9 cellular contexts compared by ENCODE assay signal in genomic region chr1:161389158-161389557, GRCh38. TPM values are rescaled to one million over a fixed set of nuclear protein-coding genes. Genes with fewer than 3 reads are reported as not detected.
DNase-seq lines count a peak whose midpoint lies in the region; ATAC-seq, FAIRE-seq and TF ChIP-seq lines count a peak whose summit lies in the region.
"Not testable (repeated sequence)": the region's sequence is repeated elsewhere in the genome, so short reads cannot be mapped to it uniquely, and the experiment has no call there.
"Had no signal": no experiment of that assay in that cellular context is flagged by ENCODE, and none has a peak within 500 bp of the region (broad histone marks: within the 10 kb centered on the region; RNA-seq: fewer than 3 reads in every experiment).

No MANE protein-coding gene starts in this region.

- peak overlapping the region; percentile 96 for H3K4me2 ChIP-seq in GM23338

- H3F3A ChIP-seq in GM23338 (replicated peaks; ENCODE audit: low read depth): not testable (repeated sequence)

- H3K9me2 ChIP-seq in GM23338 (ENCODE audit: insufficient read depth): not testable (repeated sequence)

- not testable (repeated sequence) for H3K79me2 ChIP-seq in GM23338 (replicated peaks; ENCODE audit: insufficient read depth)

- not testable (repeated sequence) for H3K36me3 ChIP-seq in GM23338 (ENCODE audit: insufficient read depth); right atrium auricular region; small intestine (ENCODE audit: control insufficient read depth in 2 of 2, insufficient read depth in 2 of 2, low read length in 2 of 2)

- H3K27ac ChIP-seq in 22Rv1 (peak overlapping the region; percentile 72), RWPE1 (peak overlapping the region; percentile 92), dorsolateral prefrontal cortex (peak overlapping the region; percentile 58 to 99 (median 94)), right atrium auricular region (peak overlapping the region; percentile 89 to 94), small intestine (ENCODE audit: low read depth in 1 of 2, low read length in 1 of 2) (peak overlapping the region; percentile 90 to 99)
- not testable (repeated sequence) for H3K27ac ChIP-seq in GM23338 (ENCODE audit: low read depth)

- not testable (repeated sequence) for H3K27me3 ChIP-seq in GM23338 (ENCODE audit: insufficient read depth); dorsolateral prefrontal cortex; right atrium auricular region; small intestine (ENCODE audit: control insufficient read depth in 2 of 2, insufficient read depth in 2 of 2, low read length in 2 of 2)

- CTCF ChIA-PET in RWPE1 (lab: Yijun Ruan, JAX): interaction anchor here (1.2 kb wide), 1 partner anchor 392 kb away, joined by 3 read pairs; no protein-coding TSS in a partner anchor
- CTCF ChIA-PET in activated naive CD4-positive, alpha-beta T cell treated with anti-CD3 and anti-CD28 coated beads, Interleukin-2, amount 10 ng/mL, durations not matched to agents 7 days and 5 days (lab: Charles Lee): interaction anchor here (0.7 to 2.0 kb wide), 2 partner anchors 163 to 203 kb away, joined by 4 to 10 read pairs; partner anchors contain the start of gene TOMM40L

- H3K4me3 Mint-ChIP-seq in GM23338 (peak overlapping the region; percentile 93), naive B cell (peak overlapping the region; percentile 85 to 98 (median 92))
- H3K4me3 Mint-ChIP-seq in activated naive CD4-positive, alpha-beta T cell treated with anti-CD3 and anti-CD28 coated beads, Interleukin-2, amount 10 ng/mL, durations not matched to agents 7 days and 5 days: peak overlapping the region; percentile 89

- not testable (repeated sequence) for ATAC-seq in GM23338; naive B cell (ENCODE audit: low read depth in 2 of 2)

- not testable (repeated sequence) for FAIRE-seq in small intestine (lab: Jason Lieb, UNC)

- H3K9me3 Mint-ChIP-seq in GM23338; activated naive CD4-positive, alpha-beta T cell treated with anti-CD3 and anti-CD28 coated beads, Interleukin-2, amount 10 ng/mL, durations not matched to agents 7 days and 5 days; naive B cell: not testable (repeated sequence)

- H3K4me1 ChIP-seq in GM23338 (ENCODE audit: insufficient read depth); small intestine (ENCODE audit: control insufficient read depth in 2 of 2, insufficient read depth in 1 of 2, low read depth in 1 of 2, low read length in 1 of 2): not testable (repeated sequence)
- H3K4me1 ChIP-seq in right atrium auricular region: peaks cover 0 to 11% of the 10 kb centered on the region in 2 donors

- 70 to 76% (median 71%) methylated on average over 16 of the region's 16 CpGs for WGBS in small intestine, 3 donors

- DNase-seq in GM23338 (ENCODE audit: low spot score); RWPE1 (ENCODE audit: low spot score); activated naive CD4-positive, alpha-beta T cell treated with anti-CD3 and anti-CD28 coated beads, Interleukin-2, amount 10 ng/mL, durations not matched to agents 7 days and 5 days; dorsolateral prefrontal cortex; right atrium auricular region (ENCODE audit: low spot score); small intestine: not testable (repeated sequence)
- peak; percentile 11 for DNase-seq in naive B cell

- peak overlapping the region; percentile 100 for H2AFZ ChIP-seq in GM23338

- not testable (repeated sequence) for H3K36me3 Mint-ChIP-seq in GM23338 (ENCODE audit: low read depth); activated naive CD4-positive, alpha-beta T cell treated with anti-CD3 and anti-CD28 coated beads, Interleukin-2, amount 10 ng/mL, durations not matched to agents 7 days and 5 days; naive B cell

- peak overlapping the region; percentile 89 for H3K4me3 ChIP-seq in GM23338
- H3K4me3 ChIP-seq in dorsolateral prefrontal cortex: peak overlapping the region; percentile 41 to 93 (median 75)
- peak overlapping the region; percentile 44 to 65 for H3K4me3 ChIP-seq in right atrium auricular region
- H3K4me3 ChIP-seq in small intestine (ENCODE audit: low read depth in 1 of 2, low read length in 2 of 2): not testable (repeated sequence)

- not testable (repeated sequence) for H3K27me3 Mint-ChIP-seq in GM23338 (ENCODE audit: insufficient read depth, low read depth, poor library complexity); activated naive CD4-positive, alpha-beta T cell treated with anti-CD3 and anti-CD28 coated beads, Interleukin-2, amount 10 ng/mL, durations not matched to agents 7 days and 5 days; naive B cell

- peak overlapping the region; percentile 95; the same call in 1 of the 2 replicates for H3K27ac Mint-ChIP-seq in GM23338
- peak overlapping the region; percentile 95 for H3K27ac Mint-ChIP-seq in activated naive CD4-positive, alpha-beta T cell treated with anti-CD3 and anti-CD28 coated beads, Interleukin-2, amount 10 ng/mL, durations not matched to agents 7 days and 5 days
- peak overlapping the region; percentile 92 to 99 (median 98) for H3K27ac Mint-ChIP-seq in naive B cell

- H3K4me1 Mint-ChIP-seq in GM23338: peaks cover 14% of the 10 kb centered on the region
- peaks cover 52% of the 10 kb centered on the region for H3K4me1 Mint-ChIP-seq in activated naive CD4-positive, alpha-beta T cell treated with anti-CD3 and anti-CD28 coated beads, Interleukin-2, amount 10 ng/mL, durations not matched to agents 7 days and 5 days
- peaks cover 14 to 28% (median 15%) of the 10 kb centered on the region in 3 donors for H3K4me1 Mint-ChIP-seq in naive B cell

- not testable (repeated sequence) for TF ChIP-seq CTCF in 22Rv1 (IDR thresholded peaks at IDR 0.05); GM23338 (conservative IDR thresholded peaks at IDR 0.05; ENCODE audit: low read depth in 2 of 2); RWPE1 (conservative IDR thresholded peaks at IDR 0.05; ENCODE audit: low read depth); dorsolateral prefrontal cortex (IDR thresholded peaks at IDR 0.05 in 54 of 56, conservative IDR thresholded peaks at IDR 0.05 in 2 of 56; ENCODE audit: low read depth in 1 of 56, partially characterized antibody in 56 of 56); right atrium auricular region (IDR thresholded peaks at IDR 0.05)

- H3K9me3 ChIP-seq in right atrium auricular region; small intestine (ENCODE audit: control insufficient read depth, low read depth): not testable (repeated sequence)

- POLR2A ChIA-PET in RWPE1 (lab: Yijun Ruan, JAX; ENCODE audit: low non-redundant PET): not testable (repeated sequence)

- intact Hi-C loops in dorsolateral prefrontal cortex (cut with DNase I): loop anchor here in 1 of 2 donors (5.0 to 10.0 kb wide), 2 partner anchors 77 to 194 kb away; partner anchors contain the start of genes ADAMTS4 and SDHC

- H4K20me1 ChIP-seq in GM23338 (replicated peaks; ENCODE audit: insufficient read depth): not testable (repeated sequence)

RNA-seq across cellular contexts. Expression of gene CFAP126, which starts 21.5 kb away (rescaled TPM):
- total RNA-seq in GM23338 (2014; rRNA removed; shearing (Covaris generic)): not detected in 2 replicates
- polyA plus RNA-seq in GM23338 (2016; fragmentation: Nextera tagmentation; extraction: Ambion mirVana): not detected in 2 replicates
- total RNA-seq in dorsolateral prefrontal cortex: 1 to 10 TPM in 63 of 120 experiments, under 1 TPM in 21, not detected in 36; 0.55 to 7.3 (median 1.5) TPM
- total RNA-seq in right atrium auricular region: not detected
- polyA plus RNA-seq in naive B cell (ENCODE audit: low read depth in 6 of 6): not detected
- polyA plus RNA-seq in small intestine: not detected
- total RNA-seq: activated CD8-positive, alpha-beta memory T cell treated with anti-CD3 and anti-CD28 coated beads for 36 hours had no signal
